ENCODE assay signal across 2 cellular contexts in genomic region chr20:44528309-44528708, GRCh38.
A peak's percentile ranks its signal among the peaks of the same experiment; 100 is the strongest.
TF ChIP-seq lines count a peak whose summit lies in the region.

No MANE protein-coding gene starts in this region.

TF ChIP-seq in WTC11, 78 proteins besides CTCF, POLR2A, EP300 and RAD21:
- no peak for TF ChIP-seq MXD4 (CRISPR knock-in tag; IDR thresholded peaks at IDR 0.05; ENCODE audit: borderline replicate concordance)
- TF ChIP-seq ZNF263 (CRISPR knock-in tag; IDR thresholded peaks at IDR 0.05; ENCODE audit: low read depth): no peak
- no peak for TF ChIP-seq ZNF396 (CRISPR knock-in tag; IDR thresholded peaks at IDR 0.05; ENCODE audit: borderline replicate concordance)
- no peak for TF ChIP-seq CBFB (CRISPR knock-in tag; IDR thresholded peaks at IDR 0.05; ENCODE audit: low read depth)
- no peak for TF ChIP-seq ZNF416 (CRISPR knock-in tag; IDR thresholded peaks at IDR 0.05)
- TF ChIP-seq KAT7 (CRISPR knock-in tag; IDR thresholded peaks at IDR 0.05; ENCODE audit: borderline replicate concordance): no peak

TF ChIP-seq in K562, 482 proteins besides CTCF, POLR2A, EP300 and RAD21:
- TF ChIP-seq TFAP4 (CRISPR knock-in tag; IDR thresholded peaks at IDR 0.05; ENCODE audit: borderline replicate concordance): peak; percentile 4; the same call in 1 of the 2 replicates
- no peak for TF ChIP-seq ZFX (CRISPR knock-in tag; IDR thresholded peaks at IDR 0.05)
